In genomic region chr1:243923292-243924171, GRCh38 we compare ENCODE assay signal across 29 cellular contexts.
DNase-seq lines count a peak whose midpoint lies in the region; ATAC-seq and TF ChIP-seq lines count a peak whose summit lies in the region.
"Had no signal": no experiment of that assay in that cellular context is flagged by ENCODE, and none has a peak within 500 bp of the region (broad histone marks: within the 10 kb centered on the region; RNA-seq: fewer than 3 reads in every experiment).

No MANE protein-coding gene starts in this region.

- no peak overlapping the region for H3K4me3 Mint-ChIP-seq in activated naive CD4-positive, alpha-beta T cell treated with anti-CD3 and anti-CD28 coated beads, Interleukin-2, amount 50 U/mL, for 24 hours
- no peak overlapping the region for H3K4me3 Mint-ChIP-seq in WTC11
- no peak overlapping the region for H3K4me3 Mint-ChIP-seq in effector memory CD8-positive, alpha-beta T cell
- H3K4me3 Mint-ChIP-seq: activated CD4-positive, alpha-beta memory T cell treated with anti-CD3 and anti-CD28 coated beads, Interleukin-2, amount 10 ng/mL, durations not matched to agents 7 days and 5 days; B cell; dendritic cell treated with granulocyte-macrophage colony-stimulating factor and Interleukin-4, amounts not matched to agents 40 ng/mL and 50 ng/mL, for 4 days; immature natural killer cell; memory B cell had no signal

- peak overlapping the region; percentile 26 to 98 for H2BK12ac ChIP-seq in mesenchymal stem cell (ENCODE audit: low read length in 2 of 2)

- TF ChIP-seq CTCF in WTC11 (IDR thresholded peaks at IDR 0.05), result no peak

- H2BK15ac ChIP-seq in mesenchymal stem cell (ENCODE audit: low read depth, poor library complexity, severe bottlenecking), result no peak overlapping the region

- H2BK5ac ChIP-seq in mesenchymal stem cell (ENCODE audit: low read depth, low read length, poor library complexity, severe bottlenecking), result no peak overlapping the region

- H3K9ac ChIP-seq in mesenchymal stem cell (ENCODE audit: low read length), result peak overlapping the region; percentile 34

- POLR2A ChIA-PET in WTC11 (lab: Charles Lee), result interaction anchor here (0.7 kb wide), 1 partner anchor 366 kb away, joined by 5 read pairs; no protein-coding TSS in a partner anchor

- ATAC-seq in WTC11 (no peak), HG02798 (IDR thresholded peaks at IDR 0.05; ENCODE audit: poor library complexity, unreplicated experiment) (no peak)
- ATAC-seq in effector memory CD8-positive, alpha-beta T cell (replicated peaks), result no peak
- ATAC-seq: activated CD4-positive, CD25-positive, alpha-beta regulatory T cell treated with anti-CD3 and anti-CD28 coated beads, Interleukin-2, amount 50 U/mL, for 24 hours; activated naive CD4-positive, alpha-beta T cell treated with anti-CD3 and anti-CD28 coated beads, Interleukin-2, amount 50 U/mL, for 72 hours; psoas muscle; stimulated activated naive CD8-positive, alpha-beta T cell treated with anti-CD3 and anti-CD28 coated beads, Interleukin-15, Interleukin-2, amounts not matched to agents 100 U/mL and 50 U/mL, for 24 hours had no signal

- H2BK120ac ChIP-seq in mesenchymal stem cell (ENCODE audit: low read depth, low read length), result peak overlapping the region; percentile 74

- H3K27me3 ChIP-seq in mesenchymal stem cell (ENCODE audit: control insufficient read depth in 1 of 2, insufficient read depth in 1 of 2, low read length in 2 of 2), result no peaks in the 10 kb centered on the region
- H3K27me3 ChIP-seq: thyroid gland had no signal

- CTCF ChIA-PET in WTC11 (lab: Charles Lee), result interaction anchor here (0.6 kb wide), 1 partner anchor 136 kb away, joined by 4 read pairs; no protein-coding TSS in a partner anchor

- peaks cover 15% of the 10 kb centered on the region for H3K4me1 ChIP-seq in mesenchymal stem cell (ENCODE audit: control insufficient read depth, insufficient read depth, low read depth, low read length)
- H3K4me1 ChIP-seq: psoas muscle, thyroid gland had no signal

- H4K91ac ChIP-seq in mesenchymal stem cell (ENCODE audit: low read length), result peak overlapping the region; percentile 90

- H2AFZ ChIP-seq in mesenchymal stem cell (ENCODE audit: low read depth, low read length), result no peak overlapping the region

- H3K18ac ChIP-seq in mesenchymal stem cell (ENCODE audit: low read depth in 1 of 2, low read length in 2 of 2), result peak overlapping the region; percentile 7 to 45

- no peak overlapping the region for H2AK5ac ChIP-seq in mesenchymal stem cell (ENCODE audit: low read length, severe bottlenecking)

- no peaks in the 10 kb centered on the region for H3K9me3 ChIP-seq in mesenchymal stem cell (ENCODE audit: control insufficient read depth, low read length)
- H3K9me3 ChIP-seq: neutrophil, psoas muscle, thyroid gland had no signal

- no peak for DNase-seq in activated naive CD4-positive, alpha-beta T cell (lab: John Stamatoyannopoulos, UW)
- DNase-seq in WTC11 (ENCODE audit: low spot score), result no peak
- no peak for DNase-seq in mesenchymal stem cell
- DNase-seq in T1000 (lab: John Stamatoyannopoulos, UW), result no peak
- no peak for DNase-seq in NCI-H446 treated with DMSO at 0.1 percent for 48 hours (lab: John Stamatoyannopoulos, UW)
- no peak for DNase-seq in effector memory CD8-positive, alpha-beta T cell
- DNase-seq: activated CD4-positive, alpha-beta memory T cell treated with anti-CD3 and anti-CD28 coated beads, Interleukin-2, amount 10 ng/mL, durations not matched to agents 7 days and 5 days; activated CD8-positive, alpha-beta memory T cell treated with anti-CD3 and anti-CD28 coated beads, Interleukin-2, amount 50 U/mL, for 48 hours; aorta; caudate nucleus; hypothalamus; immature natural killer cell; KBM-7; NCI-H146; NCI-H2107; NCI-H510A; psoas muscle; SHP77; stimulated activated naive CD8-positive, alpha-beta T cell treated with anti-CD3 and anti-CD28 coated beads, Interleukin-15, Interleukin-2, amounts not matched to agents 100 U/mL and 50 U/mL, for 24 hours; T-helper 9 cell; thyroid gland had no signal

- no peak overlapping the region for H3K14ac ChIP-seq in mesenchymal stem cell (ENCODE audit: low read length in 2 of 2)

- WGBS in mesenchymal stem cell, result 91% methylated on average over 13 of the region's 13 CpGs

- no peaks in the 10 kb centered on the region for H3K4me1 Mint-ChIP-seq in activated naive CD4-positive, alpha-beta T cell treated with anti-CD3 and anti-CD28 coated beads, Interleukin-2, amount 50 U/mL, for 24 hours
- H3K4me1 Mint-ChIP-seq in WTC11, result peaks cover 28% of the 10 kb centered on the region
- H3K4me1 Mint-ChIP-seq in effector memory CD8-positive, alpha-beta T cell (ENCODE audit: low read depth in 2 of 2), result no peaks in the 10 kb centered on the region
- H3K4me1 Mint-ChIP-seq: activated CD4-positive, alpha-beta memory T cell treated with anti-CD3 and anti-CD28 coated beads, Interleukin-2, amount 10 ng/mL, durations not matched to agents 7 days and 5 days; B cell; immature natural killer cell; memory B cell had no signal

- H3K27ac Mint-ChIP-seq in activated naive CD4-positive, alpha-beta T cell treated with anti-CD3 and anti-CD28 coated beads, Interleukin-2, amount 50 U/mL, for 24 hours, result peak overlapping the region; percentile 37
- H3K27ac Mint-ChIP-seq in WTC11, result no peak overlapping the region
- no peak overlapping the region for H3K27ac Mint-ChIP-seq in effector memory CD8-positive, alpha-beta T cell
- H3K27ac Mint-ChIP-seq: activated CD4-positive, alpha-beta memory T cell treated with anti-CD3 and anti-CD28 coated beads, Interleukin-2, amount 10 ng/mL, durations not matched to agents 7 days and 5 days; activated naive CD4-positive, alpha-beta T cell treated with anti-CD3 and anti-CD28 coated beads, Interleukin-2, amount 50 U/mL, for 72 hours; B cell; dendritic cell treated with granulocyte-macrophage colony-stimulating factor and Interleukin-4, amounts not matched to agents 40 ng/mL and 50 ng/mL, for 4 days; immature natural killer cell; memory B cell had no signal

- peak overlapping the region; percentile 89 for H4K8ac ChIP-seq in mesenchymal stem cell (ENCODE audit: low read length)

- H3K23ac ChIP-seq in mesenchymal stem cell (ENCODE audit: low read length in 2 of 2), result no peak overlapping the region

- H3K79me1 ChIP-seq in mesenchymal stem cell (replicated peaks; ENCODE audit: low read length, poor library complexity, severe bottlenecking), result no peaks in the 10 kb centered on the region

- no peaks in the 10 kb centered on the region for H3K36me3 Mint-ChIP-seq in activated naive CD4-positive, alpha-beta T cell treated with anti-CD3 and anti-CD28 coated beads, Interleukin-2, amount 50 U/mL, for 24 hours
- H3K36me3 Mint-ChIP-seq in WTC11, result no peaks in the 10 kb centered on the region
- H3K36me3 Mint-ChIP-seq in effector memory CD8-positive, alpha-beta T cell (ENCODE audit: insufficient read depth), result no peaks in the 10 kb centered on the region
- H3K36me3 Mint-ChIP-seq: activated naive CD4-positive, alpha-beta T cell treated with anti-CD3 and anti-CD28 coated beads, Interleukin-2, amount 50 U/mL, for 72 hours; immature natural killer cell; memory B cell had no signal

- H3K9me3 Mint-ChIP-seq in activated naive CD4-positive, alpha-beta T cell treated with anti-CD3 and anti-CD28 coated beads, Interleukin-2, amount 50 U/mL, for 24 hours, result no peaks in the 10 kb centered on the region
- H3K9me3 Mint-ChIP-seq in WTC11, result peaks cover 4% of the 10 kb centered on the region; the same call in 1 of the 2 replicates
- no peaks in the 10 kb centered on the region for H3K9me3 Mint-ChIP-seq in effector memory CD8-positive, alpha-beta T cell
- H3K9me3 Mint-ChIP-seq: activated CD4-positive, alpha-beta memory T cell treated with anti-CD3 and anti-CD28 coated beads, Interleukin-2, amount 10 ng/mL, durations not matched to agents 7 days and 5 days; activated naive CD4-positive, alpha-beta T cell treated with anti-CD3 and anti-CD28 coated beads, Interleukin-2, amount 50 U/mL, for 72 hours; dendritic cell treated with granulocyte-macrophage colony-stimulating factor and Interleukin-4, amounts not matched to agents 40 ng/mL and 50 ng/mL, for 4 days; immature natural killer cell; memory B cell had no signal

- H3K27me3 Mint-ChIP-seq in activated naive CD4-positive, alpha-beta T cell treated with anti-CD3 and anti-CD28 coated beads, Interleukin-2, amount 50 U/mL, for 24 hours, result peaks cover 10% of the 10 kb centered on the region
- H3K27me3 Mint-ChIP-seq in WTC11 (ENCODE audit: low read depth), result peaks cover 10% of the 10 kb centered on the region
- peaks cover 42 to 46% of the 10 kb centered on the region in 2 donors for H3K27me3 Mint-ChIP-seq in effector memory CD8-positive, alpha-beta T cell

- H3K4ac ChIP-seq in mesenchymal stem cell (ENCODE audit: low read depth in 1 of 2, low read length in 2 of 2), result peak overlapping the region in 1 of 2 experiments; percentile 1

- no peak overlapping the region for H3K27ac ChIP-seq in mesenchymal stem cell (ENCODE audit: low read length, poor library complexity, severe bottlenecking)
- H3K27ac ChIP-seq: neutrophil, psoas muscle, thyroid gland had no signal

- H3K36me3 ChIP-seq in mesenchymal stem cell (ENCODE audit: control insufficient read depth in 1 of 2, insufficient read depth in 2 of 2, low read depth in 1 of 2, low read length in 2 of 2), result no peaks in the 10 kb centered on the region
- H3K36me3 ChIP-seq: neutrophil, thyroid gland had no signal

- no peak overlapping the region for H3K4me2 ChIP-seq in mesenchymal stem cell (ENCODE audit: low read length, poor library complexity, severe bottlenecking)

- H3K4me3 ChIP-seq in mesenchymal stem cell (ENCODE audit: insufficient read depth in 1 of 2, low read depth in 1 of 2, low read length in 2 of 2), result no peak overlapping the region
- H3K4me3 ChIP-seq: psoas muscle, thyroid gland had no signal

TF ChIP-seq in WTC11, 78 proteins besides CTCF, POLR2A, EP300 and RAD21:
- TF ChIP-seq ZNF121 (CRISPR knock-in tag; IDR thresholded peaks at IDR 0.05), result peak; percentile 68; the same call in 1 of the 2 replicates
- TF ChIP-seq ZMAT4 (CRISPR knock-in tag; IDR thresholded peaks at IDR 0.05), result no peak
